Comparison of ENCODE assay signal across 11 cellular contexts in the genomic region with DNA sequence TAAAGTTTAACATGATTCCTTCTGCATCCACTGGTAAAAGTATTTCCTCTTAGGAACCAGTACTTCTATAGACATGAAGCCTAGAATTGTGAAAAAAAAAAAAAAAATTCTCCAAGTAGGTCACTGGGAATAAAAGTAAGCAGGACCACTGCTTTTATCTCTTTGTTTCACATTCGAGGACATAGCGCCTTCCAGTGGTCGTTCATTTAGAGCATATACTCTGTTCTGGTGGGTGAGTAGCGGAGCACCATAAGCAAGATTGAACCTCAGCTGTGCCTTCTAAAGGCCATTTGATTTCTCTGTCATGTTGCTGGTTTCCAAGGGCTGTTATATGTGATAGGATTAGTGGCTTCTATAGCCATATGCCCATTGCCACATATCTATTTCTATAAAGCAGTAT.
DNase-seq lines count a peak whose midpoint lies in the region; ATAC-seq and TF ChIP-seq lines count a peak whose summit lies in the region.
"Had no signal": no experiment of that assay in that cellular context is flagged by ENCODE, and none has a peak within 500 bp of the region (broad histone marks: within the 10 kb centered on the region; RNA-seq: fewer than 3 reads in every experiment).

No MANE protein-coding gene starts in this region.

- no peak overlapping the region for H3K27ac ChIP-seq in RWPE1
- H3K27ac ChIP-seq in prostate gland, result no peak overlapping the region
- no peak overlapping the region for H3K27ac ChIP-seq in naive thymus-derived CD4-positive, alpha-beta T cell (ENCODE audit: low read depth, low read length)
- H3K27ac ChIP-seq: adrenal gland, tibial nerve had no signal

- no peaks in the 10 kb centered on the region for H3K9me3 Mint-ChIP-seq in activated naive CD4-positive, alpha-beta T cell treated with anti-CD3 and anti-CD28 coated beads for 36 hours
- peaks cover 0 to 5% of the 10 kb centered on the region in 2 donors for H3K9me3 Mint-ChIP-seq in activated naive CD4-positive, alpha-beta T cell treated with anti-CD3 and anti-CD28 coated beads, Interleukin-2, amount 50 U/mL, for 72 hours
- H3K9me3 Mint-ChIP-seq in naive thymus-derived CD4-positive, alpha-beta T cell, result no peaks in the 10 kb centered on the region

- H3K27ac Mint-ChIP-seq in activated naive CD4-positive, alpha-beta T cell treated with anti-CD3 and anti-CD28 coated beads for 36 hours, result no peak overlapping the region
- no peak overlapping the region for H3K27ac Mint-ChIP-seq in activated naive CD4-positive, alpha-beta T cell treated with anti-CD3 and anti-CD28 coated beads, Interleukin-2, amount 50 U/mL, for 72 hours
- H3K27ac Mint-ChIP-seq in naive thymus-derived CD4-positive, alpha-beta T cell, result no peak overlapping the region

- no peak overlapping the region for H3K4me3 ChIP-seq in fibroblast of mammary gland (ENCODE audit: control insufficient read depth, low read depth, low read length)
- no peak overlapping the region for H3K4me3 ChIP-seq in skeletal muscle cell (ENCODE audit: low read depth, low read length)
- H3K4me3 ChIP-seq in prostate gland, result no peak overlapping the region
- H3K4me3 ChIP-seq in naive thymus-derived CD4-positive, alpha-beta T cell (ENCODE audit: low read length), result no peak overlapping the region
- H3K4me3 ChIP-seq: adrenal gland, tibial nerve had no signal

- H3K27me3 ChIP-seq in prostate gland (replicated peaks; ENCODE audit: insufficient read depth), result no peaks in the 10 kb centered on the region
- no peaks in the 10 kb centered on the region for H3K27me3 ChIP-seq in naive thymus-derived CD4-positive, alpha-beta T cell (ENCODE audit: control insufficient read depth in 2 of 2, insufficient read depth in 2 of 2, low read length in 2 of 2)
- H3K27me3 ChIP-seq: adrenal gland, tibial nerve had no signal

- H3K36me3 ChIP-seq in prostate gland, result no peaks in the 10 kb centered on the region
- no peaks in the 10 kb centered on the region for H3K36me3 ChIP-seq in naive thymus-derived CD4-positive, alpha-beta T cell (ENCODE audit: control insufficient read depth in 2 of 3, insufficient read depth in 3 of 3, low read length in 3 of 3)
- H3K36me3 ChIP-seq: adrenal gland, tibial nerve had no signal

- DNase-seq in activated naive CD4-positive, alpha-beta T cell treated with anti-CD3 and anti-CD28 coated beads for 36 hours, result peak; percentile 58
- no peak for DNase-seq in activated naive CD4-positive, alpha-beta T cell treated with anti-CD3 and anti-CD28 coated beads, Interleukin-2, amount 50 U/mL, for 72 hours (ENCODE audit: low spot score in 2 of 2)
- peak; percentile 48 to 76 for DNase-seq in NCI-H524 (lab: John Stamatoyannopoulos, UW)
- peak; percentile 37 for DNase-seq in fibroblast of mammary gland (ENCODE audit: low read depth)
- DNase-seq in skeletal muscle cell (ENCODE audit: low read depth), result peak; percentile 6
- no peak for DNase-seq in RWPE1 (ENCODE audit: low spot score)
- no peak for DNase-seq in prostate gland (ENCODE audit: low spot score)
- DNase-seq in naive thymus-derived CD4-positive, alpha-beta T cell, result no peak
- DNase-seq: activated CD4-positive, alpha-beta T cell treated with anti-CD3 and anti-CD28 coated beads, Interleukin-2, amount 50 U/mL, for 48 hours; adrenal gland had no signal

- no peak for TF ChIP-seq POLR2A in prostate gland (IDR thresholded peaks at IDR 0.05)

- TF ChIP-seq CTCF in fibroblast of mammary gland (conservative IDR thresholded peaks at IDR 0.05; ENCODE audit: control insufficient read depth, insufficient read depth, low read depth, low read length) (peak; percentile 28), RWPE1 (conservative IDR thresholded peaks at IDR 0.05; ENCODE audit: low read depth) (no peak), prostate gland (IDR thresholded peaks at IDR 0.05) (no peak)

- no peaks in the 10 kb centered on the region for H3K4me1 ChIP-seq in prostate gland (replicated peaks)
- H3K4me1 ChIP-seq in naive thymus-derived CD4-positive, alpha-beta T cell (ENCODE audit: control insufficient read depth in 2 of 2, insufficient read depth in 2 of 2, low read length in 2 of 2), result no peaks in the 10 kb centered on the region
- H3K4me1 ChIP-seq: tibial nerve had no signal

- H3K27me3 Mint-ChIP-seq in activated naive CD4-positive, alpha-beta T cell treated with anti-CD3 and anti-CD28 coated beads for 36 hours (ENCODE audit: low read depth), result no peaks in the 10 kb centered on the region
- peaks cover 0 to 17% (median 0%) of the 10 kb centered on the region in 5 donors for H3K27me3 Mint-ChIP-seq in naive thymus-derived CD4-positive, alpha-beta T cell

- H3K36me3 Mint-ChIP-seq in activated naive CD4-positive, alpha-beta T cell treated with anti-CD3 and anti-CD28 coated beads for 36 hours (ENCODE audit: low read depth), result no peaks in the 10 kb centered on the region
- H3K36me3 Mint-ChIP-seq in activated naive CD4-positive, alpha-beta T cell treated with anti-CD3 and anti-CD28 coated beads, Interleukin-2, amount 50 U/mL, for 72 hours, result no peaks in the 10 kb centered on the region
- peaks cover 0 to 3% (median 0%) of the 10 kb centered on the region in 5 donors for H3K36me3 Mint-ChIP-seq in naive thymus-derived CD4-positive, alpha-beta T cell

- 62% methylated on average over 4 of the region's 4 CpGs for WGBS in prostate gland

- POLR2A ChIA-PET in RWPE1 (lab: Yijun Ruan, JAX; ENCODE audit: low non-redundant PET), result no interaction called here
- POLR2A ChIA-PET in naive thymus-derived CD4-positive, alpha-beta T cell (lab: Charles Lee), result interaction anchor here (0.7 kb wide), 1 partner anchor 489 kb away, joined by 3 read pairs; no protein-coding TSS in a partner anchor

- CTCF ChIA-PET in activated naive CD4-positive, alpha-beta T cell treated with anti-CD3 and anti-CD28 coated beads for 36 hours (lab: Charles Lee), result interaction anchor here (0.6 to 1.0 kb wide), 4 partner anchors 10 to 995 kb away, joined by 3 to 4 read pairs (median 3); no protein-coding TSS in a partner anchor
- CTCF ChIA-PET in RWPE1 (lab: Yijun Ruan, JAX), result interaction anchor here (0.6 to 0.7 kb wide), 4 partner anchors 112 to 642 kb away, joined by 3 to 5 read pairs (median 3); no protein-coding TSS in a partner anchor
- CTCF ChIA-PET in naive thymus-derived CD4-positive, alpha-beta T cell (lab: Charles Lee), result interaction anchor here (0.7 to 1.1 kb wide), 3 partner anchors 9 to 1652 kb away, joined by 3 read pairs; no protein-coding TSS in a partner anchor

- H3K4me1 Mint-ChIP-seq in activated naive CD4-positive, alpha-beta T cell treated with anti-CD3 and anti-CD28 coated beads for 36 hours (ENCODE audit: low read depth), result no peaks in the 10 kb centered on the region
- H3K4me1 Mint-ChIP-seq in naive thymus-derived CD4-positive, alpha-beta T cell, result no peaks in the 10 kb centered on the region

- intact Hi-C loops in activated naive CD4-positive, alpha-beta T cell treated with anti-CD3 and anti-CD28 coated beads for 36 hours (cut with micrococcal nuclease), result loop anchor here (1.0 to 10.0 kb wide), 3 partner anchors 279 to 739 kb away; no protein-coding TSS in a partner anchor
- intact Hi-C loops in prostate gland (cut with DNase I), result no loop called here
- intact Hi-C loops in naive thymus-derived CD4-positive, alpha-beta T cell (cut with micrococcal nuclease), result loop anchor here in 1 of 2 donors (1.0 kb wide), 1 partner anchor 646 kb away; no protein-coding TSS in a partner anchor

- no peaks in the 10 kb centered on the region for H3K9me3 ChIP-seq in prostate gland
- H3K9me3 ChIP-seq in naive thymus-derived CD4-positive, alpha-beta T cell (ENCODE audit: control insufficient read depth in 2 of 3, low read length in 3 of 3), result no peaks in the 10 kb centered on the region
- H3K9me3 ChIP-seq: adrenal gland, tibial nerve had no signal

- no peak for ATAC-seq in activated naive CD4-positive, alpha-beta T cell treated with anti-CD3 and anti-CD28 coated beads, Interleukin-2, amount 50 U/mL, for 72 hours
- no peak for ATAC-seq in naive thymus-derived CD4-positive, alpha-beta T cell

- H3K4me3 Mint-ChIP-seq in activated naive CD4-positive, alpha-beta T cell treated with anti-CD3 and anti-CD28 coated beads for 36 hours, result no peak overlapping the region
- no peak overlapping the region for H3K4me3 Mint-ChIP-seq in naive thymus-derived CD4-positive, alpha-beta T cell

Comparison
In these comparisons a context has a peak if more than half of its experiments do, and no peak if none do; other contexts are left out.
1. DNase-seq: peak in activated naive CD4-positive, alpha-beta T cell treated with anti-CD3 and anti-CD28 coated beads for 36 hours (single experiment), NCI-H524 (2 of 2), fibroblast of mammary gland (single experiment) and skeletal muscle cell (single experiment); none in activated naive CD4-positive, alpha-beta T cell treated with anti-CD3 and anti-CD28 coated beads, Interleukin-2, amount 50 U/mL, for 72 hours (0 of 2), RWPE1 (single experiment), prostate gland (single experiment) and naive thymus-derived CD4-positive, alpha-beta T cell (0 of 9).